In genomic region chr9:93419023-93419422, GRCh38 we compare ENCODE assay signal across 8 cellular contexts.
"Had no signal": no experiment of that assay in that cellular context is flagged by ENCODE, and none has a peak within 500 bp of the region (broad histone marks: within the 10 kb centered on the region; RNA-seq: fewer than 3 reads in every experiment).

No MANE protein-coding gene starts in this region.

- H3K4me2 ChIP-seq: GM23338 had no signal

- H3K27ac Mint-ChIP-seq: GM23338, H9, IgD-negative memory B cell had no signal

- H3K4me3 ChIP-seq: GM23338 had no signal

- DNase-seq: H9, HCEC 1CT, KG1 had no signal

- H3K4me1 Mint-ChIP-seq: GM23338 had no signal

- H2AFZ ChIP-seq: GM23338 had no signal

- ATAC-seq: GM23338 had no signal

- H3K4me3 Mint-ChIP-seq: GM23338, H9, IgD-negative memory B cell had no signal

- FAIRE-seq: H1, H54, HTR-8/SVneo had no signal
